12 cellular contexts compared by ENCODE assay signal in genomic region chr17:64732336-64733006, GRCh38.
DNase-seq lines count a peak whose midpoint lies in the region; ATAC-seq and TF ChIP-seq lines count a peak whose summit lies in the region.
"Had no signal": no experiment of that assay in that cellular context is flagged by ENCODE, and none has a peak within 500 bp of the region (broad histone marks: within the 10 kb centered on the region; RNA-seq: fewer than 3 reads in every experiment).

No MANE protein-coding gene starts in this region.

- intact Hi-C loops in heart left ventricle (cut with DNase I): loop anchor here in 4 of 10 donors (5.0 to 10.0 kb wide), 4 partner anchors 68 to 88 kb away; partner anchors contain the start of gene SMURF2 (in 2 of the 4)
- intact Hi-C loops in esophagus muscularis mucosa (cut with DNase I): no loop called here

- DNase-seq in H4 (ENCODE audit: low spot score) (peak; percentile 73), SW480 (ENCODE audit: low spot score) (peak; percentile 68), heart left ventricle (peak; percentile 28 to 66 (median 45)), renal cortical epithelial cell (ENCODE audit: low read depth) (peak; percentile 76), esophagus muscularis mucosa (ENCODE audit: extremely low spot score) (no peak), NCI-H2171 (lab: John Stamatoyannopoulos, UW) (no peak)
- DNase-seq: activated CD4-positive, alpha-beta T cell treated with anti-CD3 and anti-CD28 coated beads, Interleukin-2, amount 10 ng/mL, durations not matched to agents 7 days and 5 days; activated naive CD8-positive, alpha-beta T cell treated with anti-CD3 and anti-CD28 coated beads for 36 hours; GDM1 had no signal

- no peak overlapping the region for H3K4me3 ChIP-seq in heart left ventricle
- no peak overlapping the region for H3K4me3 ChIP-seq in esophagus muscularis mucosa

- TF ChIP-seq CTCF in heart left ventricle (IDR thresholded peaks at IDR 0.05) (no peak), esophagus muscularis mucosa (IDR thresholded peaks at IDR 0.05) (no peak)

- TF ChIP-seq EP300 in esophagus muscularis mucosa (IDR thresholded peaks at IDR 0.05): no peak

- H3K4me1 ChIP-seq in heart left ventricle: peaks cover 0 to 18% (median 7%) of the 10 kb centered on the region in 12 donors
- H3K4me1 ChIP-seq in esophagus muscularis mucosa: peaks cover 5 to 12% (median 8%) of the 10 kb centered on the region in 4 donors

- TF ChIP-seq POLR2A in heart left ventricle (IDR thresholded peaks at IDR 0.05): no peak
- TF ChIP-seq POLR2A in esophagus muscularis mucosa (IDR thresholded peaks at IDR 0.05; ENCODE audit: low read depth): no peak

- H3K9me3 ChIP-seq in heart left ventricle (no peaks in the 10 kb centered on the region), esophagus muscularis mucosa (no peaks in the 10 kb centered on the region)

- 39 to 62% (median 48%) methylated on average over 8 to 12 of the region's 12 CpGs for WGBS in heart left ventricle, 4 donors
- WGBS in esophagus muscularis mucosa: 51% methylated on average over 12 of the region's 12 CpGs

- peak; percentile 44 to 82 (median 78) for ATAC-seq in heart left ventricle
- no peak for ATAC-seq in HG02610 (IDR thresholded peaks at IDR 0.05; ENCODE audit: unreplicated experiment)
- no peak for ATAC-seq in HG02840 (IDR thresholded peaks at IDR 0.05; ENCODE audit: low FRiP score, unreplicated experiment)

- H3K36me3 ChIP-seq in heart left ventricle (no peaks in the 10 kb centered on the region), esophagus muscularis mucosa (no peaks in the 10 kb centered on the region)

- H3K27ac ChIP-seq in heart left ventricle (peak overlapping the region in 4 of 12 donors; percentile 22 to 34 (median 27)), esophagus muscularis mucosa (replicated peaks in 1 of 4) (peak overlapping the region in 1 of 4 donors; percentile 10)
- H3K27ac ChIP-seq: epithelial cell of prostate had no signal

- H3K27me3 ChIP-seq in heart left ventricle (no peaks in the 10 kb centered on the region), esophagus muscularis mucosa (no peaks in the 10 kb centered on the region)

Comparison
In these comparisons a context has a peak if more than half of its experiments do, and no peak if none do; other contexts are left out.
1. DNase-seq: peak in H4 (single experiment), SW480 (single experiment), heart left ventricle (5 of 5) and renal cortical epithelial cell (single experiment); none in esophagus muscularis mucosa (single experiment) and NCI-H2171 (single experiment).
2. ATAC-seq: peak in heart left ventricle (4 of 4); none in HG02610 (single experiment) and HG02840 (single experiment).